9 cellular contexts compared by ENCODE assay signal in genomic region chr16:85360323-85361277, GRCh38.
DNase-seq lines count a peak whose midpoint lies in the region; ATAC-seq and TF ChIP-seq lines count a peak whose summit lies in the region.
"Had no signal": no experiment of that assay in that cellular context is flagged by ENCODE, and none has a peak within 500 bp of the region (broad histone marks: within the 10 kb centered on the region; RNA-seq: fewer than 3 reads in every experiment).

No MANE protein-coding gene starts in this region.

- H3K4me3 Mint-ChIP-seq in brain (peak overlapping the region in 1 of 5 experiments; percentile 18), progenitor cell of endocrine pancreas (ENCODE audit: low read depth) (no peak overlapping the region)

- TF ChIP-seq CTCF in brain (conservative IDR thresholded peaks at IDR 0.05): no peak
- TF ChIP-seq CTCF in progenitor cell of endocrine pancreas (IDR thresholded peaks at IDR 0.05; ENCODE audit: unreplicated experiment): no peak

- H3K4me1 Mint-ChIP-seq in brain (peaks cover 60% of the 10 kb centered on the region), progenitor cell of endocrine pancreas (ENCODE audit: low read depth) (peaks cover 8% of the 10 kb centered on the region)

- peak; percentile 41 for ATAC-seq in HG02798 (IDR thresholded peaks at IDR 0.05; ENCODE audit: poor library complexity, unreplicated experiment)
- ATAC-seq in HG02763 (IDR thresholded peaks at IDR 0.05; ENCODE audit: unreplicated experiment): no peak

- H3K36me3 Mint-ChIP-seq in brain (peaks cover 6% of the 10 kb centered on the region), progenitor cell of endocrine pancreas (ENCODE audit: insufficient read depth) (no peaks in the 10 kb centered on the region)

- DNase-seq in NCI-H2196 (lab: John Stamatoyannopoulos, UW; ENCODE audit: unreplicated experiment) (peak; percentile 74), progenitor cell of endocrine pancreas (ENCODE audit: low spot score, unreplicated experiment) (no peak), superior temporal gyrus (ENCODE audit: extremely low spot score) (no peak), putamen (ENCODE audit: low spot score) (no peak)
- no peak for DNase-seq in activated CD4-positive, CD25-positive, alpha-beta regulatory T cell (lab: John Stamatoyannopoulos, UW)
- DNase-seq: NK-92 treated with Interleukin-12 subunit alpha and Interleukin-12 subunit beta, amount 100 ng/mL, for 24 hours had no signal

- H3K27ac Mint-ChIP-seq in brain (peak overlapping the region; percentile 70 to 97 (median 85)), progenitor cell of endocrine pancreas (peak overlapping the region; percentile 59)

- H3K9me3 Mint-ChIP-seq in brain (peaks cover 0 to 18% (median 0%) of the 10 kb centered on the region in 5 experiments), progenitor cell of endocrine pancreas (ENCODE audit: low read depth) (no peaks in the 10 kb centered on the region)

- H3K27me3 Mint-ChIP-seq in brain (peaks cover 11% of the 10 kb centered on the region), progenitor cell of endocrine pancreas (no peaks in the 10 kb centered on the region)
